Comparison of ENCODE assay signal across 1 cellular context in genomic region chr17:30361766-30362279, GRCh38.
A peak's percentile ranks its signal among the peaks of the same experiment; 100 is the strongest.
TF ChIP-seq lines count a peak whose summit lies in the region.

No MANE protein-coding gene starts in this region.

TF ChIP-seq in HepG2, 621 proteins besides CTCF, POLR2A, EP300 and RAD21:
- no peak for TF ChIP-seq ZNF207 (IDR thresholded peaks at IDR 0.05; ENCODE audit: borderline replicate concordance)
- TF ChIP-seq, protein P1, sequence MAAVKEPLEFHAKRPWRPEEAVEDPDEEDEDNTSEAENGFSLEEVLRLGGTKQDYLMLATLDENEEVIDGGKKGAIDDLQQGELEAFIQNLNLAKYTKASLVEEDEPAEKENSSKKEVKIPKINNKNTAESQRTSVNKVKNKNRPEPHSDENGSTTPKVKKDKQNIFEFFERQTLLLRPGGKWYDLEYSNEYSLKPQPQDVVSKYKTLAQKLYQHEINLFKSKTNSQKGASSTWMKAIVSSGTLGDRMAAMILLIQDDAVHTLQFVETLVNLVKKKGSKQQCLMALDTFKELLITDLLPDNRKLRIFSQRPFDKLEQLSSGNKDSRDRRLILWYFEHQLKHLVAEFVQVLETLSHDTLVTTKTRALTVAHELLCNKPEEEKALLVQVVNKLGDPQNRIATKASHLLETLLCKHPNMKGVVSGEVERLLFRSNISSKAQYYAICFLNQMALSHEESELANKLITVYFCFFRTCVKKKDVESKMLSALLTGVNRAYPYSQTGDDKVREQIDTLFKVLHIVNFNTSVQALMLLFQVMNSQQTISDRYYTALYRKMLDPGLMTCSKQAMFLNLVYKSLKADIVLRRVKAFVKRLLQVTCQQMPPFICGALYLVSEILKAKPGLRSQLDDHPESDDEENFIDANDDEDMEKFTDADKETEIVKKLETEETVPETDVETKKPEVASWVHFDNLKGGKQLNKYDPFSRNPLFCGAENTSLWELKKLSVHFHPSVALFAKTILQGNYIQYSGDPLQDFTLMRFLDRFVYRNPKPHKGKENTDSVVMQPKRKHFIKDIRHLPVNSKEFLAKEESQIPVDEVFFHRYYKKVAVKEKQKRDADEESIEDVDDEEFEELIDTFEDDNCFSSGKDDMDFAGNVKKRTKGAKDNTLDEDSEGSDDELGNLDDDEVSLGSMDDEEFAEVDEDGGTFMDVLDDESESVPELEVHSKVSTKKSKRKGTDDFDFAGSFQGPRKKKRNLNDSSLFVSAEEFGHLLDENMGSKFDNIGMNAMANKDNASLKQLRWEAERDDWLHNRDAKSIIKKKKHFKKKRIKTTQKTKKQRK (IDR thresholded peaks at IDR 0.05; ENCODE audit: low read length), result no peak
- TF ChIP-seq U2AF2 (IDR thresholded peaks at IDR 0.05; ENCODE audit: low read depth, low read length), result no peak
- no peak for TF ChIP-seq CHCHD3 (CRISPR knock-in tag; IDR thresholded peaks at IDR 0.05)
- TF ChIP-seq RELA (CRISPR knock-in tag; IDR thresholded peaks at IDR 0.05), result no peak
- no peak for TF ChIP-seq RBFOX2 (IDR thresholded peaks at IDR 0.05; ENCODE audit: low read depth, low read length)
- TF ChIP-seq ZFP41 (CRISPR knock-in tag; IDR thresholded peaks at IDR 0.05; ENCODE audit: borderline replicate concordance), result no peak
- TF ChIP-seq ZFP1 (CRISPR knock-in tag; IDR thresholded peaks at IDR 0.05), result peak; percentile 100
- no peak for TF ChIP-seq HMGXB3 (CRISPR knock-in tag; IDR thresholded peaks at IDR 0.05; ENCODE audit: borderline replicate concordance)
- no peak for TF ChIP-seq ZNF235 (CRISPR knock-in tag; IDR thresholded peaks at IDR 0.05; ENCODE audit: borderline replicate concordance)
- TF ChIP-seq ZNF660 (CRISPR knock-in tag; IDR thresholded peaks at IDR 0.05; ENCODE audit: borderline replicate concordance, low read depth), result no peak
- peak; percentile 48; the same call in 1 of the 2 replicates for TF ChIP-seq ZNF280D (CRISPR knock-in tag; IDR thresholded peaks at IDR 0.05)
- no peak for TF ChIP-seq IKZF5 (CRISPR knock-in tag; IDR thresholded peaks at IDR 0.05)
- TF ChIP-seq, protein P2, sequence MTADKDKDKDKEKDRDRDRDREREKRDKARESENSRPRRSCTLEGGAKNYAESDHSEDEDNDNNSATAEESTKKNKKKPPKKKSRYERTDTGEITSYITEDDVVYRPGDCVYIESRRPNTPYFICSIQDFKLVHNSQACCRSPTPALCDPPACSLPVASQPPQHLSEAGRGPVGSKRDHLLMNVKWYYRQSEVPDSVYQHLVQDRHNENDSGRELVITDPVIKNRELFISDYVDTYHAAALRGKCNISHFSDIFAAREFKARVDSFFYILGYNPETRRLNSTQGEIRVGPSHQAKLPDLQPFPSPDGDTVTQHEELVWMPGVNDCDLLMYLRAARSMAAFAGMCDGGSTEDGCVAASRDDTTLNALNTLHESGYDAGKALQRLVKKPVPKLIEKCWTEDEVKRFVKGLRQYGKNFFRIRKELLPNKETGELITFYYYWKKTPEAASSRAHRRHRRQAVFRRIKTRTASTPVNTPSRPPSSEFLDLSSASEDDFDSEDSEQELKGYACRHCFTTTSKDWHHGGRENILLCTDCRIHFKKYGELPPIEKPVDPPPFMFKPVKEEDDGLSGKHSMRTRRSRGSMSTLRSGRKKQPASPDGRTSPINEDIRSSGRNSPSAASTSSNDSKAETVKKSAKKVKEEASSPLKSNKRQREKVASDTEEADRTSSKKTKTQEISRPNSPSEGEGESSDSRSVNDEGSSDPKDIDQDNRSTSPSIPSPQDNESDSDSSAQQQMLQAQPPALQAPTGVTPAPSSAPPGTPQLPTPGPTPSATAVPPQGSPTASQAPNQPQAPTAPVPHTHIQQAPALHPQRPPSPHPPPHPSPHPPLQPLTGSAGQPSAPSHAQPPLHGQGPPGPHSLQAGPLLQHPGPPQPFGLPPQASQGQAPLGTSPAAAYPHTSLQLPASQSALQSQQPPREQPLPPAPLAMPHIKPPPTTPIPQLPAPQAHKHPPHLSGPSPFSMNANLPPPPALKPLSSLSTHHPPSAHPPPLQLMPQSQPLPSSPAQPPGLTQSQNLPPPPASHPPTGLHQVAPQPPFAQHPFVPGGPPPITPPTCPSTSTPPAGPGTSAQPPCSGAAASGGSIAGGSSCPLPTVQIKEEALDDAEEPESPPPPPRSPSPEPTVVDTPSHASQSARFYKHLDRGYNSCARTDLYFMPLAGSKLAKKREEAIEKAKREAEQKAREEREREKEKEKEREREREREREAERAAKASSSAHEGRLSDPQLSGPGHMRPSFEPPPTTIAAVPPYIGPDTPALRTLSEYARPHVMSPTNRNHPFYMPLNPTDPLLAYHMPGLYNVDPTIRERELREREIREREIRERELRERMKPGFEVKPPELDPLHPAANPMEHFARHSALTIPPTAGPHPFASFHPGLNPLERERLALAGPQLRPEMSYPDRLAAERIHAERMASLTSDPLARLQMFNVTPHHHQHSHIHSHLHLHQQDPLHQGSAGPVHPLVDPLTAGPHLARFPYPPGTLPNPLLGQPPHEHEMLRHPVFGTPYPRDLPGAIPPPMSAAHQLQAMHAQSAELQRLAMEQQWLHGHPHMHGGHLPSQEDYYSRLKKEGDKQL (CRISPR knock-in tag; IDR thresholded peaks at IDR 0.05; ENCODE audit: low read depth), result no peak
- no peak for TF ChIP-seq TBL1XR1 (IDR thresholded peaks at IDR 0.05; ENCODE audit: borderline replicate concordance, low read length, partially characterized antibody)
- no peak for TF ChIP-seq ZNF703 (CRISPR knock-in tag; IDR thresholded peaks at IDR 0.05; ENCODE audit: borderline replicate concordance)
